In genomic region chr14:95101736-95102677, GRCh38 we compare ENCODE assay signal across 23 cellular contexts. TPM values are rescaled to one million over a fixed set of nuclear protein-coding genes. Genes with fewer than 3 reads are reported as not detected.
DNase-seq lines count a peak whose midpoint lies in the region; ATAC-seq, FAIRE-seq and TF ChIP-seq lines count a peak whose summit lies in the region.
"Had no signal": no experiment of that assay in that cellular context is flagged by ENCODE, and none has a peak within 500 bp of the region (broad histone marks: within the 10 kb centered on the region; RNA-seq: fewer than 3 reads in every experiment).

No MANE protein-coding gene starts in this region.

- FAIRE-seq in D721Med (lab: Jason Lieb, UNC) (peak; percentile 55), K562 (lab: Jason Lieb, UNC) (no peak)

- no peaks in the 10 kb centered on the region for H3K4me1 ChIP-seq in CD4-positive, CD25-positive, alpha-beta regulatory T cell (ENCODE audit: control insufficient read depth, insufficient read depth, low read length, poor library complexity, severe bottlenecking)
- no peaks in the 10 kb centered on the region for H3K4me1 ChIP-seq in K562 (replicated peaks in 1 of 2; ENCODE audit: control insufficient read depth in 2 of 2, insufficient read depth in 2 of 2, low read length in 2 of 2)
- H3K4me1 ChIP-seq in gastroesophageal sphincter: peaks cover 6 to 64% (median 7%) of the 10 kb centered on the region in 3 donors
- H3K4me1 ChIP-seq in adrenal gland (replicated peaks in 1 of 2): no peaks in the 10 kb centered on the region

- ATAC-seq in CD4-positive, CD25-positive, alpha-beta regulatory T cell (ENCODE audit: low read depth in 2 of 2): no peak
- ATAC-seq in K562: no peak
- ATAC-seq in naive thymus-derived CD8-positive, alpha-beta T cell: no peak
- no peak for ATAC-seq in gastroesophageal sphincter
- ATAC-seq: activated CD8-positive, alpha-beta T cell treated with anti-CD3 and anti-CD28 coated beads, Interleukin-2, amount 10 ng/mL, durations not matched to agents 7 days and 5 days; GM23338; stimulated activated effector memory CD8-positive, alpha-beta T cell treated with anti-CD3 and anti-CD28 coated beads, Interleukin-12 subunit alpha, Interleukin-12 subunit beta, amount 100 ng/mL, for 72 hours had no signal

- H3K9me3 Mint-ChIP-seq in CD4-positive, CD25-positive, alpha-beta regulatory T cell: no peaks in the 10 kb centered on the region
- no peaks in the 10 kb centered on the region for H3K9me3 Mint-ChIP-seq in naive thymus-derived CD8-positive, alpha-beta T cell
- no peaks in the 10 kb centered on the region for H3K9me3 Mint-ChIP-seq in type B pancreatic cell
- H3K9me3 Mint-ChIP-seq: CD4-positive, alpha-beta memory T cell; GM23338; stimulated activated effector memory CD8-positive, alpha-beta T cell treated with anti-CD3 and anti-CD28 coated beads, Interleukin-12 subunit alpha, Interleukin-12 subunit beta, amount 100 ng/mL, for 72 hours had no signal

- no peak overlapping the region for H3K4me3 ChIP-seq in CD4-positive, CD25-positive, alpha-beta regulatory T cell (ENCODE audit: low read depth, low read length)
- H3K4me3 ChIP-seq in K562 (no peak overlapping the region), gastroesophageal sphincter (no peak overlapping the region), adrenal gland (no peak overlapping the region)
- H3K4me3 ChIP-seq: ascending aorta, GM23338, heart left ventricle, lung, smooth muscle cell had no signal

- no peaks in the 10 kb centered on the region for H4K20me1 ChIP-seq in K562 (replicated peaks; ENCODE audit: control insufficient read depth, insufficient read depth, low read length)

- TF ChIP-seq CTCF in D721Med (IDR thresholded peaks at IDR 0.05; ENCODE audit: insufficient read depth, missing control alignments): no peak
- TF ChIP-seq CTCF in K562 (IDR thresholded peaks at IDR 0.05 in 2 of 3, conservative IDR thresholded peaks at IDR 0.05 in 1 of 3; ENCODE audit: insufficient read depth in 2 of 3, low read depth in 1 of 3, low read length in 3 of 3): no peak
- no peak for TF ChIP-seq CTCF in gastroesophageal sphincter (IDR thresholded peaks at IDR 0.05)
- TF ChIP-seq CTCF in type B pancreatic cell (conservative IDR thresholded peaks at IDR 0.05): no peak
- TF ChIP-seq CTCF in adrenal gland (IDR thresholded peaks at IDR 0.05): no peak

- no peaks in the 10 kb centered on the region for H3K9me1 ChIP-seq in K562 (ENCODE audit: control insufficient read depth, insufficient read depth, low read length)

- no peak for DNase-seq in CD4-positive, CD25-positive, alpha-beta regulatory T cell
- DNase-seq in D721Med (ENCODE audit: insufficient read length, low spot score) (no peak), K562 (ENCODE audit: extremely low read depth in 1 of 4, low spot score in 3 of 4) (no peak), type B pancreatic cell (ENCODE audit: extremely low spot score, unreplicated experiment) (no peak), adrenal gland (no peak)
- no peak for DNase-seq in naive thymus-derived CD8-positive, alpha-beta T cell
- DNase-seq: activated CD4-positive, alpha-beta T cell treated with anti-CD3 and anti-CD28 coated beads for 1 hour; activated CD8-positive, alpha-beta T cell treated with anti-CD3 and anti-CD28 coated beads, Interleukin-2, amount 10 ng/mL, durations not matched to agents 7 days and 5 days; activated T-cell treated with anti-CD3 and anti-CD28 coated beads for 4 hours; CD4-positive, alpha-beta memory T cell; DMS79; heart left ventricle; KBM-7; MM.1S; NCI-H1417 treated with DMSO at 0.1 percent for 48 hours; NCI-H510A treated with DMSO at 0.1 percent for 48 hours; RPMI8226 had no signal

- TF ChIP-seq EP300 in K562 (IDR thresholded peaks at IDR 0.05; ENCODE audit: low read length) (no peak), gastroesophageal sphincter (IDR thresholded peaks at IDR 0.05) (no peak)

- H3K27ac ChIP-seq in CD4-positive, CD25-positive, alpha-beta regulatory T cell (ENCODE audit: insufficient read depth, low read length, poor library complexity, severe bottlenecking): no peak overlapping the region
- H3K27ac ChIP-seq in K562 (ENCODE audit: extremely low read depth, low read depth, low read length) (no peak overlapping the region), gastroesophageal sphincter (no peak overlapping the region), adrenal gland (no peak overlapping the region)
- H3K27ac ChIP-seq: heart left ventricle had no signal

- peaks cover 60% of the 10 kb centered on the region for H3K36me3 Mint-ChIP-seq in CD4-positive, CD25-positive, alpha-beta regulatory T cell
- H3K36me3 Mint-ChIP-seq in naive thymus-derived CD8-positive, alpha-beta T cell: peaks cover 4 to 83% (median 25%) of the 10 kb centered on the region in 3 donors
- peaks cover 33% of the 10 kb centered on the region for H3K36me3 Mint-ChIP-seq in type B pancreatic cell

- H3K4me2 ChIP-seq in K562 (ENCODE audit: insufficient read depth, low read length): no peak overlapping the region
- H3K4me2 ChIP-seq: GM23338, smooth muscle cell had no signal

- POLR2A ChIA-PET in K562 (lab: Yijun Ruan, JAX): interaction anchor here (0.6 to 1.3 kb wide), 3 partner anchors 14 to 20 kb away, joined by 3 to 4 read pairs (median 3); no protein-coding TSS in a partner anchor
- POLR2A ChIA-PET in naive thymus-derived CD8-positive, alpha-beta T cell (lab: Charles Lee): no interaction called here

- no peak for TF ChIP-seq RAD21 in K562 (CRISPR knock-in tag; conservative IDR thresholded peaks at IDR 0.05 in 1 of 2, IDR thresholded peaks at IDR 0.05 in 1 of 2)

- CTCF ChIA-PET in K562 (lab: Yijun Ruan, JAX; ENCODE audit: low intra/inter-chr PET ratio): no interaction called here

- no peaks in the 10 kb centered on the region for H3K9me3 ChIP-seq in CD4-positive, CD25-positive, alpha-beta regulatory T cell (ENCODE audit: control insufficient read depth in 2 of 2, low read length in 2 of 2)
- no peaks in the 10 kb centered on the region for H3K9me3 ChIP-seq in K562 (replicated peaks; ENCODE audit: control insufficient read depth, insufficient read depth, low read depth, low read length)
- no peaks in the 10 kb centered on the region for H3K9me3 ChIP-seq in gastroesophageal sphincter
- no peaks in the 10 kb centered on the region for H3K9me3 ChIP-seq in adrenal gland (replicated peaks in 1 of 3)
- H3K9me3 ChIP-seq: ascending aorta, heart left ventricle had no signal

- peak overlapping the region in 2 of 3 donors; percentile 37 to 60 for H3K27ac Mint-ChIP-seq in CD4-positive, CD25-positive, alpha-beta regulatory T cell
- peak overlapping the region in 6 of 10 donors; percentile 5 to 61 (median 30) for H3K27ac Mint-ChIP-seq in naive thymus-derived CD8-positive, alpha-beta T cell
- no peak overlapping the region for H3K27ac Mint-ChIP-seq in type B pancreatic cell
- H3K27ac Mint-ChIP-seq: GM23338; stimulated activated effector memory CD8-positive, alpha-beta T cell treated with anti-CD3 and anti-CD28 coated beads, Interleukin-12 subunit alpha, Interleukin-12 subunit beta, amount 100 ng/mL, for 72 hours had no signal

- intact Hi-C loops in K562 (cut with micrococcal nuclease) (no loop called here), adrenal gland (cut with DNase I) (loop anchor here in 1 of 2 donors (5.0 kb wide), 1 partner anchor 415 kb away; no protein-coding TSS in a partner anchor)

- in situ Hi-C loops in K562 (cut with MboI): no loop called here

- H3K27me3 Mint-ChIP-seq in CD4-positive, CD25-positive, alpha-beta regulatory T cell: no peaks in the 10 kb centered on the region
- H3K27me3 Mint-ChIP-seq in naive thymus-derived CD8-positive, alpha-beta T cell: no peaks in the 10 kb centered on the region
- no peaks in the 10 kb centered on the region for H3K27me3 Mint-ChIP-seq in type B pancreatic cell
- H3K27me3 Mint-ChIP-seq: CD4-positive, alpha-beta memory T cell had no signal

- H3K4me1 Mint-ChIP-seq in CD4-positive, CD25-positive, alpha-beta regulatory T cell: peaks cover 20 to 32% (median 25%) of the 10 kb centered on the region in 4 donors
- peaks cover 16 to 37% (median 24%) of the 10 kb centered on the region in 4 donors for H3K4me1 Mint-ChIP-seq in naive thymus-derived CD8-positive, alpha-beta T cell
- H3K4me1 Mint-ChIP-seq in type B pancreatic cell (ENCODE audit: unreplicated experiment): peaks cover 9% of the 10 kb centered on the region

- TF ChIP-seq POLR2A in K562 (conservative IDR thresholded peaks at IDR 0.05) (no peak), gastroesophageal sphincter (IDR thresholded peaks at IDR 0.05) (no peak), adrenal gland (IDR thresholded peaks at IDR 0.05) (no peak)

- H3K36me3 ChIP-seq in CD4-positive, CD25-positive, alpha-beta regulatory T cell (ENCODE audit: control insufficient read depth, insufficient read depth, low read length): peaks cover 67% of the 10 kb centered on the region
- H3K36me3 ChIP-seq in K562 (ENCODE audit: control insufficient read depth, insufficient read depth, low read length) (peaks cover 30% of the 10 kb centered on the region; the same call in 2 of the 3 replicates), gastroesophageal sphincter (peaks cover 11 to 60% of the 10 kb centered on the region in 2 donors), adrenal gland (replicated peaks in 1 of 2) (peaks cover 0 to 51% of the 10 kb centered on the region in 2 donors)

- no TSS peak for BruUV-seq in K562 (replicated peaks; lab: Mats Ljungman, UMichigan)

- WGBS in K562 (ENCODE audit: insufficient coverage, low coverage, missing lambda C conversion rate): 70% methylated on average over 10 of the region's 10 CpGs
- WGBS in gastroesophageal sphincter (ENCODE audit: low coverage in 1 of 2), 2 donors: 79 to 82% methylated on average over 7 to 10 of the region's 10 CpGs
- 82 to 85% (median 83%) methylated on average over 10 of the region's 10 CpGs for WGBS in adrenal gland, 4 donors

- no peak overlapping the region for H2AFZ ChIP-seq in K562 (ENCODE audit: low read depth, low read length)
- H2AFZ ChIP-seq: GM23338 had no signal

- no peak overlapping the region for H3K9ac ChIP-seq in K562 (ENCODE audit: insufficient read depth in 1 of 2, low read depth in 2 of 2, low read length in 2 of 2)

- H3K27me3 ChIP-seq in CD4-positive, CD25-positive, alpha-beta regulatory T cell (ENCODE audit: control insufficient read depth, insufficient read depth, low read length): no peaks in the 10 kb centered on the region
- no peaks in the 10 kb centered on the region for H3K27me3 ChIP-seq in K562 (ENCODE audit: control insufficient read depth in 2 of 2, insufficient read depth in 2 of 2, low read length in 2 of 2)
- H3K27me3 ChIP-seq in gastroesophageal sphincter: no peaks in the 10 kb centered on the region
- no peaks in the 10 kb centered on the region for H3K27me3 ChIP-seq in adrenal gland
- H3K27me3 ChIP-seq: ascending aorta, heart left ventricle had no signal

- H3K79me2 ChIP-seq in K562 (ENCODE audit: control insufficient read depth, insufficient read depth, low read length): no peaks in the 10 kb centered on the region

- no peak overlapping the region for H3K4me3 Mint-ChIP-seq in CD4-positive, CD25-positive, alpha-beta regulatory T cell
- H3K4me3 Mint-ChIP-seq in naive thymus-derived CD8-positive, alpha-beta T cell: no peak overlapping the region
- no peak overlapping the region for H3K4me3 Mint-ChIP-seq in type B pancreatic cell
- H3K4me3 Mint-ChIP-seq: activated CD8-positive, alpha-beta T cell treated with anti-CD3 and anti-CD28 coated beads, Interleukin-2, amount 10 ng/mL, durations not matched to agents 7 days and 5 days; CD4-positive, alpha-beta memory T cell; GM23338; stimulated activated effector memory CD8-positive, alpha-beta T cell treated with anti-CD3 and anti-CD28 coated beads, Interleukin-12 subunit alpha, Interleukin-12 subunit beta, amount 100 ng/mL, for 72 hours had no signal

RNA-seq across cellular contexts. Expression of gene DICER1, which starts 55.3 kb away (rescaled TPM):
- 52.0 TPM for total RNA-seq in CD4-positive, CD25-positive, alpha-beta regulatory T cell
- 10 to 100 TPM; 12.4 to 15.7 (median 12.9) TPM for polyA plus RNA-seq in CD4-positive, CD25-positive, alpha-beta regulatory T cell
- total RNA-seq in K562 (2011; cell fraction: chromatin; rRNA removed; ENCODE audit: low replicate concordance): 10.7 and 41.2 TPM in 2 replicates
- 5.5 and 10.3 TPM in 2 replicates for total RNA-seq in K562 (2011; cell fraction: nucleolus; rRNA removed)
- 13.1 and 16.9 TPM in 2 replicates for total RNA-seq in K562 (2011; cell fraction: nucleoplasm; rRNA removed)
- total RNA-seq in K562 (2014; rRNA removed): 12.2 and 17.8 TPM in 2 replicates
- 16.1 and 17.5 TPM in 2 replicates for total RNA-seq in K562 (2014; rRNA removed; fragmentation: Illumina TruSeq; extraction: Trizol)
- 17.7 and 19.2 TPM in 2 replicates for total RNA-seq in K562 (2015; rRNA removed; fragmentation: Illumina TruSeq; extraction: Trizol)
- 16.2 and 17.5 TPM in 2 replicates for total RNA-seq in K562 (2021)
- 16.7 and 23.2 TPM in 2 replicates for polyA plus RNA-seq in K562 (2011; rRNA removed)
- 5.2 and 8.4 TPM in 2 replicates for polyA plus RNA-seq in K562 (2011; cell fraction: cytosol; rRNA removed)
- polyA plus RNA-seq in K562 (2011; cell fraction: nucleus; rRNA removed): 29.6 and 29.9 TPM in 2 replicates
- 7.9 and 8.5 TPM in 2 replicates for polyA plus RNA-seq in K562 (2012)
- polyA plus RNA-seq in K562 (2014; fragmentation: Illumina TruSeq; extraction: Trizol): 12.4 and 13.6 TPM in 2 replicates
- 1 to 10 TPM; 2.5 to 2.6 TPM for polyA plus RNA-seq in K562 (2014; fragmentation: Nextera tagmentation; extraction: Ambion mirVana)
- polyA plus RNA-seq in K562 (2014; rRNA removed): 7.0 and 7.1 TPM in 2 replicates
- 42.8 and 48.0 TPM in 2 replicates for polyA minus RNA-seq in K562 (2011; rRNA and poly(A)+ RNA removed)
- polyA minus RNA-seq in K562 (2011; cell fraction: cytosol; rRNA and poly(A)+ RNA removed): 23.4 and 37.7 TPM in 2 replicates
- 21.7 and 39.8 TPM in 2 replicates for polyA minus RNA-seq in K562 (2011; cell fraction: nucleus; rRNA and poly(A)+ RNA removed)
- total RNA-seq in naive thymus-derived CD8-positive, alpha-beta T cell: 10 to 100 TPM; 64.2 to 68.2 TPM
- 10 to 100 TPM in 1 of 3 donors, 1 to 10 TPM in 2; 9.4 to 10.1 (median 10.0) TPM for polyA plus RNA-seq in naive thymus-derived CD8-positive, alpha-beta T cell
- total RNA-seq in gastroesophageal sphincter: 10 to 100 TPM; 57.5 to 74.9 (median 68.6) TPM
- total RNA-seq in type B pancreatic cell (ENCODE audit: low replicate concordance): 100 and 107 TPM in 2 replicates
- total RNA-seq in adrenal gland: 10 to 100 TPM; 15.3 to 69.4 (median 43.8) TPM
- polyA plus RNA-seq in adrenal gland: 10 to 100 TPM in 2 of 3 donors, 1 to 10 TPM in 1; 7.1 to 22.8 (median 11.5) TPM
